Comparison of ENCODE assay signal across 36 cellular contexts in genomic region chr11:65698205-65698604, GRCh38. TPM values are rescaled to one million over a fixed set of nuclear protein-coding genes. Genes with fewer than 3 reads are reported as not detected.
DNase-seq lines count a peak whose midpoint lies in the region; ATAC-seq and TF ChIP-seq lines count a peak whose summit lies in the region.
"Had no signal": no experiment of that assay in that cellular context is flagged by ENCODE, and none has a peak within 500 bp of the region (broad histone marks: within the 10 kb centered on the region; RNA-seq: fewer than 3 reads in every experiment).

No MANE protein-coding gene starts in this region.

- H2AFZ ChIP-seq in hepatocyte = no peak overlapping the region

- WGBS in hepatocyte (ENCODE audit: low lambda C conversion rate, missing lambda C conversion rate) = 67% methylated on average over 8 of the region's 8 CpGs

- no peaks in the 10 kb centered on the region for H3K36me3 Mint-ChIP-seq in memory B cell
- H3K36me3 Mint-ChIP-seq: CD4-positive, CD25-positive, alpha-beta regulatory T cell; natural killer cell treated with Interleukin-12 subunit alpha and Interleukin-12 subunit beta and Interleukin-15 and Interleukin-18, amount 100 ng/mL, for 72 hours; stimulated activated effector memory CD8-positive, alpha-beta T cell treated with anti-CD3 and anti-CD28 coated beads, Interleukin-12 subunit alpha, Interleukin-12 subunit beta, amount 100 ng/mL, for 72 hours had no signal

- H3K79me2 ChIP-seq in hepatocyte = no peaks in the 10 kb centered on the region

- H3K4me3 Mint-ChIP-seq in memory B cell = no peak overlapping the region
- H3K4me3 Mint-ChIP-seq: CD4-positive, CD25-positive, alpha-beta regulatory T cell; dendritic cell treated with granulocyte-macrophage colony-stimulating factor and Interleukin-4, amounts not matched to agents 40 ng/mL and 50 ng/mL, for 4 days; natural killer cell treated with Interleukin-12 subunit alpha and Interleukin-12 subunit beta and Interleukin-15 and Interleukin-18, amount 100 ng/mL, for 72 hours; stimulated activated effector memory CD8-positive, alpha-beta T cell treated with anti-CD3 and anti-CD28 coated beads, Interleukin-12 subunit alpha, Interleukin-12 subunit beta, amount 100 ng/mL, for 72 hours had no signal

- peak overlapping the region; percentile 59 for H3K27ac ChIP-seq in left ventricle myocardium inferior (replicated peaks)
- H3K27ac ChIP-seq in upper lobe of right lung = no peak overlapping the region
- no peak overlapping the region for H3K27ac ChIP-seq in hepatocyte
- H3K27ac ChIP-seq: ascending aorta, cardiac muscle cell, Peyer's patch, prostate gland, SJCRH30, testis, vagina, WERI-Rb-1 had no signal

- H3K36me3 ChIP-seq in left ventricle myocardium inferior (no peaks in the 10 kb centered on the region), upper lobe of right lung (no peaks in the 10 kb centered on the region), hepatocyte (replicated peaks; ENCODE audit: insufficient read depth, low read depth) (no peaks in the 10 kb centered on the region)
- H3K36me3 ChIP-seq: ascending aorta, cardiac muscle cell, Peyer's patch, prostate gland, SJCRH30, vagina, WERI-Rb-1 had no signal

- H3K27me3 Mint-ChIP-seq in memory B cell = peaks cover 5% of the 10 kb centered on the region
- H3K27me3 Mint-ChIP-seq: dendritic cell treated with granulocyte-macrophage colony-stimulating factor and Interleukin-4, amounts not matched to agents 40 ng/mL and 50 ng/mL, for 4 days had no signal

- intact Hi-C loops in left ventricle myocardium inferior (cut with micrococcal nuclease) = no loop called here
- intact Hi-C loops in Right ventricle myocardium inferior (cut with DNase I) = no loop called here
- intact Hi-C loops in upper lobe of right lung (cut with DNase I) = no loop called here

- H3K9me3 Mint-ChIP-seq in memory B cell = peaks cover 2% of the 10 kb centered on the region
- H3K9me3 Mint-ChIP-seq: CD4-positive, CD25-positive, alpha-beta regulatory T cell; dendritic cell treated with granulocyte-macrophage colony-stimulating factor and Interleukin-4, amounts not matched to agents 40 ng/mL and 50 ng/mL, for 4 days; natural killer cell treated with Interleukin-12 subunit alpha and Interleukin-12 subunit beta and Interleukin-15 and Interleukin-18, amount 100 ng/mL, for 72 hours; stimulated activated effector memory CD8-positive, alpha-beta T cell treated with anti-CD3 and anti-CD28 coated beads, Interleukin-12 subunit alpha, Interleukin-12 subunit beta, amount 100 ng/mL, for 72 hours had no signal

- no peak overlapping the region for H3K4me3 ChIP-seq in left ventricle myocardium inferior
- no peak overlapping the region for H3K4me3 ChIP-seq in upper lobe of right lung
- no peak overlapping the region for H3K4me3 ChIP-seq in hepatocyte
- H3K4me3 ChIP-seq: ascending aorta, cardiac muscle cell, lung, Peyer's patch, prostate gland, SJCRH30, testis, vagina had no signal

- H3K27me3 ChIP-seq in left ventricle myocardium inferior (ENCODE audit: low read depth) (no peaks in the 10 kb centered on the region), upper lobe of right lung (no peaks in the 10 kb centered on the region), hepatocyte (no peaks in the 10 kb centered on the region)
- H3K27me3 ChIP-seq: ascending aorta, Peyer's patch, testis, vagina had no signal

- H3K9me2 ChIP-seq in hepatocyte (replicated peaks; ENCODE audit: insufficient read depth) = no peaks in the 10 kb centered on the region

- DNase-seq in left ventricle myocardium inferior (no peak), Right ventricle myocardium inferior (ENCODE audit: missing footprints) (no peak), memory B cell (ENCODE audit: low spot score in 2 of 2) (no peak), upper lobe of right lung (no peak), hepatocyte (ENCODE audit: low spot score) (no peak), NCI-H1048 (lab: John Stamatoyannopoulos, UW) (no peak)
- DNase-seq: activated CD4-positive, alpha-beta T cell treated with anti-CD3 and anti-CD28 coated beads for 48 hours; activated gamma-delta T cell; AML-193; Calu3; CD4-positive, CD25-positive, alpha-beta regulatory T cell; DMS79; GF-D8; HCEC 1CT; MV-4-11; NCI-H1436 treated with DMSO at 0.1 percent for 48 hours; NCI-H2107; NCI-H748 treated with DMSO at 0.1 percent for 48 hours; occipital lobe; Peyer's patch; SJCRH30; stimulated activated CD4-positive, alpha-beta T cell treated with anti-CD3 and anti-CD28 coated beads, Interleukin-15, amount 100 ng/mL, for 24 hours; SW 1271; T-helper 9 cell; testis; WERI-Rb-1 had no signal

- H3K27ac Mint-ChIP-seq in memory B cell = peak overlapping the region; percentile 21
- H3K27ac Mint-ChIP-seq: dendritic cell treated with granulocyte-macrophage colony-stimulating factor and Interleukin-4, amounts not matched to agents 40 ng/mL and 50 ng/mL, for 4 days; stimulated activated effector memory CD8-positive, alpha-beta T cell treated with anti-CD3 and anti-CD28 coated beads, Interleukin-12 subunit alpha, Interleukin-12 subunit beta, amount 100 ng/mL, for 72 hours had no signal

- H3K4me1 Mint-ChIP-seq in memory B cell = peaks cover 12% of the 10 kb centered on the region
- H3K4me1 Mint-ChIP-seq: CD4-positive, CD25-positive, alpha-beta regulatory T cell; stimulated activated effector memory CD8-positive, alpha-beta T cell treated with anti-CD3 and anti-CD28 coated beads, Interleukin-12 subunit alpha, Interleukin-12 subunit beta, amount 100 ng/mL, for 72 hours had no signal

- ATAC-seq in Right ventricle myocardium inferior = no peak
- peak; percentile 71 for ATAC-seq in esophagus mucosa
- ATAC-seq in memory B cell (ENCODE audit: low read depth) = no peak
- ATAC-seq in upper lobe of right lung = peak; percentile 62
- no peak for ATAC-seq in GM19397 (IDR thresholded peaks at IDR 0.05; ENCODE audit: unreplicated experiment)
- ATAC-seq: natural killer cell treated with Interleukin-12 subunit alpha and Interleukin-12 subunit beta and Interleukin-15 and Interleukin-18, amount 100 ng/mL, for 72 hours; stimulated activated effector memory CD8-positive, alpha-beta T cell treated with anti-CD3 and anti-CD28 coated beads, Interleukin-12 subunit alpha, Interleukin-12 subunit beta, amount 100 ng/mL, for 72 hours had no signal

- TF ChIP-seq CTCF in left ventricle myocardium inferior (IDR thresholded peaks at IDR 0.05; ENCODE audit: borderline replicate concordance) (no peak), upper lobe of right lung (IDR thresholded peaks at IDR 0.05) (no peak), hepatocyte (IDR thresholded peaks at IDR 0.05; ENCODE audit: poor library complexity) (no peak)

- H3K4me1 ChIP-seq in left ventricle myocardium inferior (peaks cover 18% of the 10 kb centered on the region), upper lobe of right lung (peaks cover 3% of the 10 kb centered on the region), hepatocyte (ENCODE audit: insufficient read depth) (no peaks in the 10 kb centered on the region)
- H3K4me1 ChIP-seq: ascending aorta, Peyer's patch, vagina had no signal

- H3K4me2 ChIP-seq in hepatocyte = no peak overlapping the region

- H4K20me1 ChIP-seq in hepatocyte (ENCODE audit: insufficient read depth, poor library complexity, severe bottlenecking) = no peaks in the 10 kb centered on the region

- no peaks in the 10 kb centered on the region for H3K9me3 ChIP-seq in left ventricle myocardium inferior (replicated peaks)
- H3K9me3 ChIP-seq in upper lobe of right lung = no peaks in the 10 kb centered on the region
- no peaks in the 10 kb centered on the region for H3K9me3 ChIP-seq in hepatocyte (ENCODE audit: low read depth)
- H3K9me3 ChIP-seq: ascending aorta, Peyer's patch, prostate gland, testis, vagina had no signal

RNA-seq across cellular contexts. Expression of gene KAT5, which starts 13.8 kb away (rescaled TPM):
- 47.0 TPM for total RNA-seq in left ventricle myocardium inferior
- total RNA-seq in Right ventricle myocardium inferior = 44.6 TPM
- 47.3 TPM for total RNA-seq in esophagus mucosa
- 77.5 TPM for total RNA-seq in upper lobe of right lung
- 36.1 and 41.7 TPM in 2 replicates for total RNA-seq in hepatocyte
- polyA plus RNA-seq in hepatocyte = 53.1 and 77.2 TPM in 2 replicates

RNA-seq across cellular contexts. Expression of gene RNASEH2C, which starts 22.4 kb away (rescaled TPM):
- total RNA-seq in left ventricle myocardium inferior (39.7 TPM), Right ventricle myocardium inferior (52.3 TPM), esophagus mucosa (28.7 TPM), upper lobe of right lung (42.5 TPM), hepatocyte (26.4 and 44.4 TPM in 2 replicates)
- polyA plus RNA-seq in hepatocyte = 68.6 and 78.7 TPM in 2 replicates

RNA-seq across cellular contexts. Expression of gene RELA, which starts 35.5 kb away (rescaled TPM):
- 33.8 TPM for total RNA-seq in left ventricle myocardium inferior
- 36.7 TPM for total RNA-seq in Right ventricle myocardium inferior
- 50.3 TPM for total RNA-seq in esophagus mucosa
- total RNA-seq in upper lobe of right lung = 68.2 TPM
- total RNA-seq in hepatocyte = 28.1 and 32.7 TPM in 2 replicates
- polyA plus RNA-seq in hepatocyte = 64.6 and 68.7 TPM in 2 replicates

Comparison
In these comparisons a context has a peak if more than half of its experiments do, and no peak if none do; other contexts are left out.
1. ATAC-seq: peak in esophagus mucosa (single experiment) and upper lobe of right lung (single experiment); none in Right ventricle myocardium inferior (single experiment), memory B cell (single experiment) and GM19397 (single experiment).